ENCODE assay signal across 25 cellular contexts in the genomic region with DNA sequence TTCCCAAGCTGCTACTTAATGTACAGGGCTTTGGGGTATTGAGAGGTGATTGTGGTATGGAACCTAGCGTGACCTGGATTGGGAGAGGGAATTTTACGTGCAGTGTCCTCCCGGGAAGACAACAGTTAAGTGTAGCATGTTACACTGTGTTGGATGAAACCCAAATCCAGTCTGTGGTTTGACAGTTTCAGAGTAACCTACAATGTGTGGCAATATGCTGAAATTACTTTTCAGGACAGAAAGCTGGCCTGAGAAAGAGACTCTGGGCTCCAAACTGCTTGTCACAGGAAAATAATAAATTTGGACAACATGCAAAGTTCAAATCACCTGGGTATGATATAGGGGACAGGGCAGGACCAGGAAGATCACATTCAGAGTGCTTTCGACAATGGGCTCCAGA. TPM values are rescaled to one million over a fixed set of nuclear protein-coding genes. Genes with fewer than 3 reads are reported as not detected.
DNase-seq lines count a peak whose midpoint lies in the region; ATAC-seq and TF ChIP-seq lines count a peak whose summit lies in the region.
"Had no signal": no experiment of that assay in that cellular context is flagged by ENCODE, and none has a peak within 500 bp of the region (broad histone marks: within the 10 kb centered on the region; RNA-seq: fewer than 3 reads in every experiment).

No MANE protein-coding gene starts in this region.

- peaks cover 51% of the 10 kb centered on the region for H3K4me1 ChIP-seq in psoas muscle
- H3K4me1 ChIP-seq: breast epithelium had no signal

- no peaks in the 10 kb centered on the region for H3K9me3 ChIP-seq in psoas muscle
- H3K9me3 ChIP-seq: breast epithelium had no signal

- no peaks in the 10 kb centered on the region for H3K36me3 ChIP-seq in psoas muscle (ENCODE audit: insufficient read depth in 1 of 2, low read depth in 1 of 2)
- H3K36me3 ChIP-seq: BLaER1, breast epithelium had no signal

- intact Hi-C loops in psoas muscle (cut with DNase I) = loop anchor here (5.0 kb wide), 1 partner anchor 37 kb away; no protein-coding TSS in a partner anchor

- DNase-seq in GF-D8 (lab: John Stamatoyannopoulos, UW) (peak; percentile 58), MV-4-11 (lab: John Stamatoyannopoulos, UW) (peak; percentile 71), SKM-1 treated with dmso at 0.1 percent for 144 hours (lab: John Stamatoyannopoulos, UW; ENCODE audit: unreplicated experiment) (peak; percentile 50), psoas muscle (no peak), globus pallidus (ENCODE audit: low spot score) (no peak)
- no peak for DNase-seq in activated CD8-positive, alpha-beta memory T cell treated with anti-CD3 and anti-CD28 coated beads, Interleukin-2, amount 50 U/mL, for 4 hours
- DNase-seq: ACHN; activated naive CD4-positive, alpha-beta T cell treated with Interleukin-2 at 50 U/mL for 16 hours; activated T-cell treated with anti-CD3 and anti-CD28 coated beads, Interleukin-2, amount 50 U/mL, for 48 hours; amniotic stem cell; Calu3; effector memory CD4-positive, alpha-beta T cell; erythroblast; foreskin fibroblast; H7; left cardiac atrium; mesenchymal stem cell; NCI-H1417 treated with DMSO at 0.1 percent for 48 hours; nucleus accumbens had no signal

- no peak overlapping the region for H3K4me3 ChIP-seq in psoas muscle
- H3K4me3 ChIP-seq: BLaER1, breast epithelium had no signal

- no peaks in the 10 kb centered on the region for H3K27me3 ChIP-seq in psoas muscle (ENCODE audit: insufficient read depth in 3 of 3, low read length in 2 of 3)
- H3K27me3 ChIP-seq: BLaER1, breast epithelium had no signal

- peak in 3 of 4 donors; percentile 25 to 49 (median 48) for ATAC-seq in psoas muscle
- no peak for ATAC-seq in HG03571 (IDR thresholded peaks at IDR 0.05; ENCODE audit: unreplicated experiment)
- no peak for ATAC-seq in GM21723 (IDR thresholded peaks at IDR 0.05; ENCODE audit: unreplicated experiment)
- ATAC-seq: activated CD4-positive, CD25-positive, alpha-beta regulatory T cell treated with anti-CD3 and anti-CD28 coated beads, Interleukin-2, amount 50 U/mL, for 24 hours; left cardiac atrium; SK-N-SH treated with all-trans-retinoic acid at 6 μM for 48 hours had no signal

- WGBS in psoas muscle, 3 donors = 45 to 62% (median 53%) methylated on average over 4 of the region's 4 CpGs

- peak overlapping the region; percentile 60 for H3K27ac ChIP-seq in psoas muscle
- H3K27ac ChIP-seq: BLaER1 had no signal

- TF ChIP-seq CTCF in psoas muscle (IDR thresholded peaks at IDR 0.05) = no peak

RNA-seq across cellular contexts. Expression of a gene that starts 28.2 kb away (rescaled TPM):
- total RNA-seq in psoas muscle = 10 to 100 TPM; 51.1 to 75.5 (median 71.4) TPM
- polyA plus RNA-seq in psoas muscle = 10 to 100 TPM; 12.2 to 49.3 (median 24.1) TPM

Comparison
In these comparisons a context has a peak if more than half of its experiments do, and no peak if none do; other contexts are left out.
1. DNase-seq: peak in GF-D8 (single experiment), MV-4-11 (single experiment) and SKM-1 treated with dmso at 0.1 percent for 144 hours (single experiment); none in psoas muscle (0 of 2), activated CD8-positive, alpha-beta memory T cell treated with anti-CD3 and anti-CD28 coated beads, Interleukin-2, amount 50 U/mL, for 4 hours (single experiment) and globus pallidus (single experiment).
2. ATAC-seq: peak in psoas muscle (3 of 4); none in HG03571 (single experiment) and GM21723 (single experiment).